18 cellular contexts compared by ENCODE assay signal in genomic region chr2:239712755-239713154, GRCh38.
DNase-seq lines count a peak whose midpoint lies in the region; ATAC-seq and TF ChIP-seq lines count a peak whose summit lies in the region.
"Had no signal": no experiment of that assay in that cellular context is flagged by ENCODE, and none has a peak within 500 bp of the region (broad histone marks: within the 10 kb centered on the region; RNA-seq: fewer than 3 reads in every experiment).

No MANE protein-coding gene starts in this region.

- in situ Hi-C loops in IMR-90 (cut with MboI; ENCODE audit: low sequenced_read_pairs) = no loop called here

- CTCF ChIA-PET in IMR-90 (lab: Yijun Ruan, JAX) = no interaction called here

- no peak overlapping the region for H3K18ac ChIP-seq in IMR-90 (ENCODE audit: low read depth, low read length)

- 70% methylated on average over 2 of the region's 3 CpGs; no CpG with 5 or more reads in 1 of the 2 experiments for WGBS in IMR-90 (ENCODE audit: extremely low coverage in 2 of 2, insufficient read length in 1 of 2), 2 experiments

- no peaks in the 10 kb centered on the region for H3K27me3 ChIP-seq in IMR-90 (ENCODE audit: control insufficient read depth, insufficient read depth, low read length)
- H3K27me3 ChIP-seq: BE2C had no signal

- POLR2A ChIA-PET in IMR-90 (lab: Charles Lee; ENCODE audit: unreplicated experiment) = no interaction called here

- H2AK5ac ChIP-seq in IMR-90 (ENCODE audit: low read depth, low read length) = no peak overlapping the region

- ATAC-seq in IMR-90 (ENCODE audit: low read depth) (no peak), left lobe of liver (no peak), HG02981 (IDR thresholded peaks at IDR 0.05; ENCODE audit: unreplicated experiment) (no peak)

- H4K8ac ChIP-seq in IMR-90 (ENCODE audit: low read depth in 2 of 2, low read length in 2 of 2) = no peak overlapping the region

- H3K36me3 Mint-ChIP-seq in osteocyte (ENCODE audit: unreplicated experiment) = no peaks in the 10 kb centered on the region

- H3K4me1 ChIP-seq in IMR-90 (ENCODE audit: control insufficient read depth, insufficient read depth, low read length) = no peaks in the 10 kb centered on the region
- H3K4me1 ChIP-seq: BE2C, HAP-1 had no signal

- intact Hi-C loops in IMR-90 (cut with micrococcal nuclease) = no loop called here

- H3K4me3 Mint-ChIP-seq in osteocyte (ENCODE audit: unreplicated experiment) = no peak overlapping the region
- H3K4me3 Mint-ChIP-seq: CD4-positive, CD25-positive, alpha-beta regulatory T cell; CD8-positive, alpha-beta memory T cell had no signal

- TF ChIP-seq CTCF in IMR-90 (conservative IDR thresholded peaks at IDR 0.05; ENCODE audit: low read depth, low read length) (no peak), osteocyte (IDR thresholded peaks at IDR 0.05) (no peak)

- no peak overlapping the region for H3K4ac ChIP-seq in IMR-90 (ENCODE audit: low read depth, low read length)

- H3K56ac ChIP-seq in IMR-90 (ENCODE audit: extremely low read depth, insufficient read depth, low read length) = no peak overlapping the region

- H2AFZ ChIP-seq in IMR-90 (replicated peaks; ENCODE audit: low read length, poor library complexity) = no peak overlapping the region
- H2AFZ ChIP-seq: GM23248 had no signal

- no TSS peak for BruUV-seq in IMR-90 (replicated peaks; lab: Mats Ljungman, UMichigan)

- DNase-seq in IMR-90 (no peak), ecto neural progenitor cell (ENCODE audit: low spot score) (peak; percentile 17), osteocyte (ENCODE audit: extremely low spot score, unreplicated experiment) (peak; percentile 27), left lobe of liver (ENCODE audit: low spot score) (no peak), NCI-H2227 treated with DMSO at 0.1 percent for 48 hours (lab: John Stamatoyannopoulos, UW) (no peak)
- DNase-seq: ACHN; BE2C; C1 segment of cervical spinal cord; CD4-positive, CD25-positive, alpha-beta regulatory T cell; CD8-positive, alpha-beta memory T cell; COR-L47; DMS 273 treated with DMSO at 0.1 percent for 48 hours; DMS53; GM23248 had no signal

- no peaks in the 10 kb centered on the region for H3K9me1 ChIP-seq in IMR-90 (ENCODE audit: insufficient read depth, low read length)

- H4K20me1 ChIP-seq in IMR-90 (ENCODE audit: insufficient read depth, low read length) = no peaks in the 10 kb centered on the region

- H3K4me3 ChIP-seq in IMR-90 (ENCODE audit: insufficient read depth, low read depth, low read length) = no peak overlapping the region
- H3K4me3 ChIP-seq: GM23248, HAP-1 had no signal

- no peak overlapping the region for H3K9ac ChIP-seq in IMR-90 (ENCODE audit: low read depth, low read length)
- H3K9ac ChIP-seq: GM23248 had no signal

- no peak for TF ChIP-seq RAD21 in IMR-90 (IDR thresholded peaks at IDR 0.05; ENCODE audit: low read length)

- H3K14ac ChIP-seq in IMR-90 (replicated peaks; ENCODE audit: low read depth, low read length) = no peak overlapping the region

- H2AK9ac ChIP-seq in IMR-90 (replicated peaks; ENCODE audit: low read depth, low read length, poor library complexity) = no peak overlapping the region

- no peaks in the 10 kb centered on the region for H3K36me3 ChIP-seq in IMR-90 (ENCODE audit: control insufficient read depth, insufficient read depth, low read length)
- H3K36me3 ChIP-seq: BE2C, HAP-1 had no signal

- no peak overlapping the region for H2BK20ac ChIP-seq in IMR-90 (ENCODE audit: low read depth, low read length)

- peaks cover 26% of the 10 kb centered on the region for H3K9me3 Mint-ChIP-seq in osteocyte (ENCODE audit: unreplicated experiment)

- TF ChIP-seq POLR2A in IMR-90 (IDR thresholded peaks at IDR 0.05; ENCODE audit: low read depth, low read length) = no peak

- no peak overlapping the region for H2BK120ac ChIP-seq in IMR-90 (ENCODE audit: low read depth, low read length)

- no peak overlapping the region for H2BK15ac ChIP-seq in IMR-90 (ENCODE audit: low read depth, low read length)

- no peak overlapping the region for H3K4me2 ChIP-seq in IMR-90 (ENCODE audit: low read depth, low read length)

- no peaks in the 10 kb centered on the region for H3K4me1 Mint-ChIP-seq in osteocyte (ENCODE audit: unreplicated experiment)
- H3K4me1 Mint-ChIP-seq: CD4-positive, CD25-positive, alpha-beta regulatory T cell; CD8-positive, alpha-beta memory T cell had no signal

- no peak overlapping the region for H4K91ac ChIP-seq in IMR-90 (ENCODE audit: insufficient read depth, low read depth, low read length)

- H4K5ac ChIP-seq in IMR-90 (ENCODE audit: low read depth, low read length) = no peak overlapping the region

- dilution Hi-C loops in IMR-90 (cut with HindIII; ENCODE audit: low sequenced_read_pairs, unreplicated experiment) = no loop called here

- no peaks in the 10 kb centered on the region for H3K27me3 Mint-ChIP-seq in osteocyte (ENCODE audit: unreplicated experiment)

- H3K79me1 ChIP-seq in IMR-90 (ENCODE audit: low read depth in 1 of 2, low read length in 2 of 2) = no peaks in the 10 kb centered on the region

- H2BK5ac ChIP-seq in IMR-90 (ENCODE audit: low read depth, low read length, poor library complexity, severe bottlenecking) = no peak overlapping the region

- H3K9me3 ChIP-seq in IMR-90 (ENCODE audit: control insufficient read depth, insufficient read depth, low read length) = peaks cover 32% of the 10 kb centered on the region
- H3K9me3 ChIP-seq: BE2C, HAP-1 had no signal

- no peak overlapping the region for H3K27ac Mint-ChIP-seq in osteocyte (ENCODE audit: unreplicated experiment)
- H3K27ac Mint-ChIP-seq: CD4-positive, CD25-positive, alpha-beta regulatory T cell; CD8-positive, alpha-beta memory T cell; IgD-negative memory B cell had no signal

- no peak overlapping the region for H3K23ac ChIP-seq in IMR-90 (ENCODE audit: low read depth, low read length)

- no peak overlapping the region for H3K27ac ChIP-seq in IMR-90 (ENCODE audit: insufficient read depth, low read length)
- H3K27ac ChIP-seq: GM23248, HL-60 had no signal

TF ChIP-seq in IMR-90, 13 proteins besides CTCF, POLR2A, EP300 and RAD21:
- TF ChIP-seq CHD1 (IDR thresholded peaks at IDR 0.05; ENCODE audit: low read depth, low read length) (no peak), NFE2L2 (IDR thresholded peaks at IDR 0.05; ENCODE audit: low read depth, low read length) (no peak), MAZ (IDR thresholded peaks at IDR 0.05; ENCODE audit: borderline replicate concordance, low read depth, low read length) (no peak), RFX5 (IDR thresholded peaks at IDR 0.05; ENCODE audit: low read depth, low read length) (no peak), RCOR1 (IDR thresholded peaks at IDR 0.05; ENCODE audit: insufficient replicate concordance, low read length) (no peak), MAFK (IDR thresholded peaks at IDR 0.05; ENCODE audit: low read depth, low read length) (peak; percentile 67)

Comparison
In these comparisons a context has a peak if more than half of its experiments do, and no peak if none do; other contexts are left out.
1. DNase-seq: peak in ecto neural progenitor cell (single experiment) and osteocyte (single experiment); none in IMR-90 (single experiment), left lobe of liver (single experiment) and NCI-H2227 treated with DMSO at 0.1 percent for 48 hours (single experiment).